ENCODE assay signal across 8 cellular contexts in genomic region chr5:81233080-81233634, GRCh38. TPM values are rescaled to one million over a fixed set of nuclear protein-coding genes. Genes with fewer than 3 reads are reported as not detected.
DNase-seq lines count a peak whose midpoint lies in the region; ATAC-seq and TF ChIP-seq lines count a peak whose summit lies in the region.
"Had no signal": no experiment of that assay in that cellular context is flagged by ENCODE, and none has a peak within 500 bp of the region (broad histone marks: within the 10 kb centered on the region; RNA-seq: fewer than 3 reads in every experiment).

Gene CKMT2, plus strand, starts transcription at chr5:81233322. Its CDS starts 17,811 bp downstream, at chr5:81251133.

- ATAC-seq in lower lobe of right lung = peak; percentile 91 to 95
- ATAC-seq in activated CD8-positive, alpha-beta memory T cell treated with anti-CD3 and anti-CD28 coated beads, Interleukin-2, amount 10 ng/mL, durations not matched to agents 7 days and 5 days = no peak

- H3K36me3 Mint-ChIP-seq in activated CD8-positive, alpha-beta memory T cell treated with anti-CD3 and anti-CD28 coated beads, Interleukin-2, amount 10 ng/mL, durations not matched to agents 7 days and 5 days = no peaks in the 10 kb centered on the region

- H3K27me3 ChIP-seq in lower lobe of right lung (ENCODE audit: low read depth) (no peaks in the 10 kb centered on the region), tibial nerve (no peaks in the 10 kb centered on the region)

- H3K4me3 Mint-ChIP-seq in activated CD8-positive, alpha-beta memory T cell treated with anti-CD3 and anti-CD28 coated beads, Interleukin-2, amount 10 ng/mL, durations not matched to agents 7 days and 5 days = no peak within 1 kb of the TSS

- H3K9me3 Mint-ChIP-seq in activated CD8-positive, alpha-beta memory T cell treated with anti-CD3 and anti-CD28 coated beads, Interleukin-2, amount 10 ng/mL, durations not matched to agents 7 days and 5 days (ENCODE audit: low read depth) = no peaks in the 10 kb centered on the region

- TF ChIP-seq POLR2A in tibial nerve (IDR thresholded peaks at IDR 0.05) = no peak

- CTCF ChIA-PET in activated CD8-positive, alpha-beta memory T cell treated with anti-CD3 and anti-CD28 coated beads, Interleukin-2, amount 10 ng/mL, durations not matched to agents 7 days and 5 days (lab: Charles Lee) = interaction anchor here (0.9 kb wide), 1 partner anchor 38 kb away, joined by 3 read pairs; no protein-coding TSS in a partner anchor

- no peak for TF ChIP-seq EP300 in tibial nerve (IDR thresholded peaks at IDR 0.05)

- TF ChIP-seq CTCF in epithelial cell of esophagus (IDR thresholded peaks at IDR 0.05; ENCODE audit: insufficient read depth, low read depth, low read length, missing control alignments) (no peak), lower lobe of right lung (IDR thresholded peaks at IDR 0.05) (no peak), tibial nerve (IDR thresholded peaks at IDR 0.05) (no peak)

- H3K36me3 ChIP-seq in lower lobe of right lung (no peaks in the 10 kb centered on the region), tibial nerve (no peaks in the 10 kb centered on the region)

- H3K4me3 ChIP-seq in epithelial cell of esophagus (ENCODE audit: low read length) (no peak within 1 kb of the TSS), lower lobe of right lung (peak within 1 kb of the TSS; percentile 47), tibial nerve (peak within 1 kb of the TSS in 3 of 4 donors; percentile 16 to 44 (median 28))

- peaks cover 12% of the 10 kb centered on the region for H3K4me1 Mint-ChIP-seq in activated CD8-positive, alpha-beta memory T cell treated with anti-CD3 and anti-CD28 coated beads, Interleukin-2, amount 10 ng/mL, durations not matched to agents 7 days and 5 days

- H3K9me3 ChIP-seq in lower lobe of right lung = no peaks in the 10 kb centered on the region
- H3K9me3 ChIP-seq in tibial nerve = no peaks in the 10 kb centered on the region

- intact Hi-C loops in lower lobe of right lung (cut with DNase I) = loop anchor here (5.0 kb wide), 1 partner anchor 59 kb away; no protein-coding TSS in a partner anchor

- peak within 1 kb of the TSS; percentile 11 for H3K27ac ChIP-seq in lower lobe of right lung
- H3K27ac ChIP-seq in tibial nerve = peak within 1 kb of the TSS in 3 of 4 donors; percentile 52 to 62 (median 57)

- H3K27ac Mint-ChIP-seq in activated CD8-positive, alpha-beta memory T cell treated with anti-CD3 and anti-CD28 coated beads, Interleukin-2, amount 10 ng/mL, durations not matched to agents 7 days and 5 days = no peak within 1 kb of the TSS

- no peaks in the 10 kb centered on the region for H3K27me3 Mint-ChIP-seq in activated CD8-positive, alpha-beta memory T cell treated with anti-CD3 and anti-CD28 coated beads, Interleukin-2, amount 10 ng/mL, durations not matched to agents 7 days and 5 days

- 9 to 13% methylated on average over 19 to 28 of the region's 28 CpGs for WGBS in tibial nerve, 2 donors

- H3K4me1 ChIP-seq in lower lobe of right lung (peaks cover 29% of the 10 kb centered on the region), tibial nerve (peaks cover 0 to 38% (median 2%) of the 10 kb centered on the region in 4 donors)

- peak; percentile 67 for DNase-seq in NCI-H69 (lab: John Stamatoyannopoulos, UW)
- DNase-seq in epithelial cell of esophagus (ENCODE audit: low read depth) = peak; percentile 49
- DNase-seq in lower lobe of right lung = peak; percentile 81
- peak; percentile 31 to 33 for DNase-seq in tibial nerve (ENCODE audit: low spot score in 2 of 2)
- DNase-seq in NCI-H1092 (lab: John Stamatoyannopoulos, UW) = no peak
- DNase-seq in SHP77 treated with DMSO at 0.1 percent for 48 hours (lab: John Stamatoyannopoulos, UW) = no peak
- DNase-seq in activated CD8-positive, alpha-beta memory T cell treated with anti-CD3 and anti-CD28 coated beads, Interleukin-2, amount 10 ng/mL, durations not matched to agents 7 days and 5 days = no peak

RNA-seq across cellular contexts. Expression of gene CKMT2, which starts in this region (rescaled TPM):
- total RNA-seq in lower lobe of right lung (1.4 TPM), tibial nerve (10 to 100 TPM in 1 of 4 donors, 1 to 10 TPM in 3; 1.8 to 23.7 (median 4.0) TPM)
- not detected for total RNA-seq in activated CD8-positive, alpha-beta memory T cell treated with anti-CD3 and anti-CD28 coated beads, Interleukin-2, amount 10 ng/mL, durations not matched to agents 7 days and 5 days
- total RNA-seq: activated CD8-positive, alpha-beta memory T cell treated with anti-CD3 and anti-CD28 coated beads for 36 hours had no signal

Comparison
In these comparisons a context has a peak if more than half of its experiments do, and no peak if none do; other contexts are left out.
1. DNase-seq: peak in NCI-H69 (single experiment), epithelial cell of esophagus (single experiment), lower lobe of right lung (single experiment) and tibial nerve (2 of 2); none in NCI-H1092 (single experiment), SHP77 treated with DMSO at 0.1 percent for 48 hours (single experiment) and activated CD8-positive, alpha-beta memory T cell treated with anti-CD3 and anti-CD28 coated beads, Interleukin-2, amount 10 ng/mL, durations not matched to agents 7 days and 5 days (single experiment).